Comparison of ENCODE assay signal across 8 cellular contexts in genomic region chr3:61562042-61562809, GRCh38. TPM values are rescaled to one million over a fixed set of nuclear protein-coding genes. Genes with fewer than 3 reads are reported as not detected.
DNase-seq lines count a peak whose midpoint lies in the region; ATAC-seq and TF ChIP-seq lines count a peak whose summit lies in the region.

No MANE protein-coding gene starts in this region.

- H3K4me3 ChIP-seq in WI38 (ENCODE audit: low read depth, low read length) (peak overlapping the region; percentile 95), right cardiac atrium (ENCODE audit: low read length) (peak overlapping the region; percentile 81), gastrocnemius medialis (peak overlapping the region; percentile 83 to 95 (median 88))

- no peaks in the 10 kb centered on the region for H3K36me3 ChIP-seq in gastrocnemius medialis

- H3K9me3 Mint-ChIP-seq in activated CD8-positive, alpha-beta memory T cell treated with anti-CD3 and anti-CD28 coated beads, Interleukin-2, amount 10 ng/mL, durations not matched to agents 7 days and 5 days (ENCODE audit: low read depth), result no peaks in the 10 kb centered on the region

- peaks cover 9% of the 10 kb centered on the region for H3K4me1 Mint-ChIP-seq in activated CD8-positive, alpha-beta memory T cell treated with anti-CD3 and anti-CD28 coated beads, Interleukin-2, amount 10 ng/mL, durations not matched to agents 7 days and 5 days

- no peaks in the 10 kb centered on the region for H3K36me3 Mint-ChIP-seq in activated CD8-positive, alpha-beta memory T cell treated with anti-CD3 and anti-CD28 coated beads, Interleukin-2, amount 10 ng/mL, durations not matched to agents 7 days and 5 days

- H3K27ac ChIP-seq in right cardiac atrium (ENCODE audit: low read length) (peak overlapping the region; percentile 51), gastrocnemius medialis (peak overlapping the region; percentile 95 to 99 (median 97))

- no peak for DNase-seq in activated CD8-positive, alpha-beta memory T cell treated with anti-CD3 and anti-CD28 coated beads, Interleukin-2, amount 10 ng/mL, durations not matched to agents 7 days and 5 days
- no peak for DNase-seq in activated CD8-positive, alpha-beta memory T cell treated with anti-CD3 and anti-CD28 coated beads, Interleukin-2, amount 50 U/mL, for 4 hours
- DNase-seq in right cardiac atrium (peak; percentile 37 to 74 (median 74)), gastrocnemius medialis (peak in 1 of 2 donors; percentile 21), HPDE6-E6E7 (ENCODE audit: extremely low spot score) (no peak)

- H3K4me1 ChIP-seq in right cardiac atrium (ENCODE audit: control insufficient read depth, insufficient read depth, low read length), result no peaks in the 10 kb centered on the region
- peaks cover 10 to 24% of the 10 kb centered on the region in 2 donors for H3K4me1 ChIP-seq in gastrocnemius medialis

- CTCF ChIA-PET in activated CD8-positive, alpha-beta memory T cell treated with anti-CD3 and anti-CD28 coated beads, Interleukin-2, amount 10 ng/mL, durations not matched to agents 7 days and 5 days (lab: Charles Lee), result no interaction called here

- intact Hi-C loops in right cardiac atrium (cut with DNase I), result loop anchor here (5.0 to 10.0 kb wide), 5 partner anchors 73 to 625 kb away; no protein-coding TSS in a partner anchor
- intact Hi-C loops in gastrocnemius medialis (cut with DNase I; ENCODE audit: low total_unique reads), result loop anchor here (5.0 kb wide), 5 partner anchors 125 to 565 kb away; no protein-coding TSS in a partner anchor

- under 1% methylated on average over 69 of the region's 69 CpGs for WGBS in right cardiac atrium

- H3K9me3 ChIP-seq in right cardiac atrium (ENCODE audit: control insufficient read depth, low read length), result no peaks in the 10 kb centered on the region
- H3K9me3 ChIP-seq in gastrocnemius medialis, result peaks cover 0 to 5% (median 0%) of the 10 kb centered on the region in 3 donors

- H3K27me3 ChIP-seq in right cardiac atrium (ENCODE audit: control insufficient read depth, insufficient read depth) (no peaks in the 10 kb centered on the region), gastrocnemius medialis (no peaks in the 10 kb centered on the region)

- peaks cover 71% of the 10 kb centered on the region for H3K27me3 Mint-ChIP-seq in activated CD8-positive, alpha-beta memory T cell treated with anti-CD3 and anti-CD28 coated beads, Interleukin-2, amount 10 ng/mL, durations not matched to agents 7 days and 5 days

- H3K27ac Mint-ChIP-seq in activated CD8-positive, alpha-beta memory T cell treated with anti-CD3 and anti-CD28 coated beads, Interleukin-2, amount 10 ng/mL, durations not matched to agents 7 days and 5 days, result peak overlapping the region; percentile 36

- H3K4me3 Mint-ChIP-seq in activated CD8-positive, alpha-beta memory T cell treated with anti-CD3 and anti-CD28 coated beads, Interleukin-2, amount 10 ng/mL, durations not matched to agents 7 days and 5 days, result no peak overlapping the region

- in situ Hi-C loops in gastrocnemius medialis (cut with MboI; ENCODE audit: low sequenced_read_pairs in 4 of 4), result loop anchor here (5.0 to 25.0 kb wide), 5 partner anchors 275 to 625 kb away; no protein-coding TSS in a partner anchor

- TF ChIP-seq CTCF in WI38 (IDR thresholded peaks at IDR 0.05; ENCODE audit: low read depth, low read length) (no peak), gastrocnemius medialis (IDR thresholded peaks at IDR 0.05 in 4 of 5, conservative IDR thresholded peaks at IDR 0.05 in 1 of 5) (no peak)

- no peak for TF ChIP-seq POLR2A in gastrocnemius medialis (IDR thresholded peaks at IDR 0.05)

- no peak for ATAC-seq in activated CD8-positive, alpha-beta memory T cell treated with anti-CD3 and anti-CD28 coated beads, Interleukin-2, amount 10 ng/mL, durations not matched to agents 7 days and 5 days
- no peak for ATAC-seq in right cardiac atrium
- ATAC-seq in gastrocnemius medialis, result no peak
- no peak for ATAC-seq in HG03139 (IDR thresholded peaks at IDR 0.05; ENCODE audit: unreplicated experiment)
- ATAC-seq in HG03457 (IDR thresholded peaks at IDR 0.05; ENCODE audit: unreplicated experiment), result no peak

RNA-seq across cellular contexts. Expression of gene PTPRG, which starts 0.9 kb away (rescaled TPM):
- under 1 TPM in 1 of 2 experiments, not detected in 1; 0.21 TPM for total RNA-seq in activated CD8-positive, alpha-beta memory T cell treated with anti-CD3 and anti-CD28 coated beads, Interleukin-2, amount 10 ng/mL, durations not matched to agents 7 days and 5 days
- 10 to 100 TPM; 32.0 to 50.7 (median 34.0) TPM for total RNA-seq in right cardiac atrium
- 8.6 TPM for polyA plus RNA-seq in right cardiac atrium
- total RNA-seq in gastrocnemius medialis, result 10 to 100 TPM; 21.1 to 54.2 (median 30.6) TPM

Comparison
In these comparisons a context has a peak if more than half of its experiments do, and no peak if none do; other contexts are left out.
1. DNase-seq: peak in right cardiac atrium (3 of 3); none in activated CD8-positive, alpha-beta memory T cell treated with anti-CD3 and anti-CD28 coated beads, Interleukin-2, amount 10 ng/mL, durations not matched to agents 7 days and 5 days (single experiment), activated CD8-positive, alpha-beta memory T cell treated with anti-CD3 and anti-CD28 coated beads, Interleukin-2, amount 50 U/mL, for 4 hours (single experiment) and HPDE6-E6E7 (single experiment).
2. RNA of gene PTPRG, which starts 0.9 kb away (total RNA-seq): 32.0 to 50.7 TPM in right cardiac atrium and 21.1 to 54.2 TPM in gastrocnemius medialis; 0.21 TPM in activated CD8-positive, alpha-beta memory T cell treated with anti-CD3 and anti-CD28 coated beads, Interleukin-2, amount 10 ng/mL, durations not matched to agents 7 days and 5 days; every median in the first group is over 10 times any median in the second.
3. Peak in every context shown above with its lines, with median percentiles within 50 percentile points of each other: H3K4me3 ChIP-seq.